16 cellular contexts compared by ENCODE assay signal in genomic region chr5:38423536-38424178, GRCh38.
"Had no signal": no experiment of that assay in that cellular context is flagged by ENCODE, and none has a peak within 500 bp of the region (broad histone marks: within the 10 kb centered on the region; RNA-seq: fewer than 3 reads in every experiment).

No MANE protein-coding gene starts in this region.

- H3K4me3 Mint-ChIP-seq: activated CD4-positive, alpha-beta memory T cell treated with anti-CD3 and anti-CD28 coated beads for 36 hours; activated CD4-positive, alpha-beta T cell treated with anti-CD3 and anti-CD28 coated beads for 36 hours; activated CD8-positive, alpha-beta memory T cell treated with anti-CD3 and anti-CD28 coated beads, Interleukin-2, amount 10 ng/mL, durations not matched to agents 7 days and 5 days; activated T-cell treated with anti-CD3 and anti-CD28 coated beads, Interleukin-2, amount 50 U/mL, for 4 hours; brain; immature natural killer cell; neural crest cell; stimulated activated effector memory CD8-positive, alpha-beta T cell treated with anti-CD3 and anti-CD28 coated beads, Interleukin-12 subunit alpha, Interleukin-12 subunit beta, amount 100 ng/mL, for 72 hours; T-helper 17 cell had no signal

- H3K27ac Mint-ChIP-seq: activated CD4-positive, alpha-beta memory T cell treated with anti-CD3 and anti-CD28 coated beads for 36 hours; activated CD4-positive, alpha-beta T cell treated with anti-CD3 and anti-CD28 coated beads for 36 hours; activated CD8-positive, alpha-beta memory T cell treated with anti-CD3 and anti-CD28 coated beads, Interleukin-2, amount 10 ng/mL, durations not matched to agents 7 days and 5 days; immature natural killer cell; stimulated activated effector memory CD8-positive, alpha-beta T cell treated with anti-CD3 and anti-CD28 coated beads, Interleukin-12 subunit alpha, Interleukin-12 subunit beta, amount 100 ng/mL, for 72 hours; T-helper 17 cell had no signal

- H3K4me1 Mint-ChIP-seq: activated CD4-positive, alpha-beta T cell treated with anti-CD3 and anti-CD28 coated beads for 36 hours; immature natural killer cell; stimulated activated effector memory CD8-positive, alpha-beta T cell treated with anti-CD3 and anti-CD28 coated beads, Interleukin-12 subunit alpha, Interleukin-12 subunit beta, amount 100 ng/mL, for 72 hours had no signal

- H3K36me3 Mint-ChIP-seq: activated CD4-positive, alpha-beta memory T cell treated with anti-CD3 and anti-CD28 coated beads for 36 hours; activated CD8-positive, alpha-beta memory T cell treated with anti-CD3 and anti-CD28 coated beads, Interleukin-2, amount 10 ng/mL, durations not matched to agents 7 days and 5 days; activated naive CD4-positive, alpha-beta T cell treated with anti-CD3 and anti-CD28 coated beads, Interleukin-2, amount 50 U/mL, for 72 hours; brain; immature natural killer cell; stimulated activated effector memory CD8-positive, alpha-beta T cell treated with anti-CD3 and anti-CD28 coated beads, Interleukin-12 subunit alpha, Interleukin-12 subunit beta, amount 100 ng/mL, for 72 hours had no signal

- DNase-seq: activated CD4-positive, alpha-beta memory T cell treated with anti-CD3 and anti-CD28 coated beads for 36 hours; activated CD4-positive, alpha-beta T cell treated with anti-CD3 and anti-CD28 coated beads for 36 hours; activated CD8-positive, alpha-beta memory T cell treated with anti-CD3 and anti-CD28 coated beads, Interleukin-2, amount 10 ng/mL, durations not matched to agents 7 days and 5 days; activated effector memory CD4-positive, alpha-beta T cell treated with Interleukin-2 at 50 U/mL for 16 hours; activated T-cell treated with anti-CD3 and anti-CD28 coated beads, Interleukin-2, amount 50 U/mL, for 4 hours; heart left ventricle; immature natural killer cell; mesendoderm; ovary; sigmoid colon; T-helper 17 cell; transverse colon had no signal

- H3K9me3 Mint-ChIP-seq: activated CD4-positive, alpha-beta memory T cell treated with anti-CD3 and anti-CD28 coated beads for 36 hours; activated naive CD4-positive, alpha-beta T cell treated with anti-CD3 and anti-CD28 coated beads, Interleukin-2, amount 50 U/mL, for 72 hours; activated T-cell treated with anti-CD3 and anti-CD28 coated beads, Interleukin-2, amount 50 U/mL, for 4 hours; brain; immature natural killer cell; neural crest cell; stimulated activated effector memory CD8-positive, alpha-beta T cell treated with anti-CD3 and anti-CD28 coated beads, Interleukin-12 subunit alpha, Interleukin-12 subunit beta, amount 100 ng/mL, for 72 hours had no signal

- ATAC-seq: activated CD4-positive, alpha-beta T cell treated with anti-CD3 and anti-CD28 coated beads for 36 hours; activated CD8-positive, alpha-beta memory T cell treated with anti-CD3 and anti-CD28 coated beads, Interleukin-2, amount 10 ng/mL, durations not matched to agents 7 days and 5 days; activated naive CD4-positive, alpha-beta T cell treated with anti-CD3 and anti-CD28 coated beads, Interleukin-2, amount 50 U/mL, for 72 hours; activated T-cell treated with anti-CD3 and anti-CD28 coated beads, Interleukin-2, amount 50 U/mL, for 4 hours; heart left ventricle; stimulated activated effector memory CD8-positive, alpha-beta T cell treated with anti-CD3 and anti-CD28 coated beads, Interleukin-12 subunit alpha, Interleukin-12 subunit beta, amount 100 ng/mL, for 72 hours; T-helper 17 cell had no signal
